Comparison of ENCODE assay signal across 1 cellular context in the genomic region with DNA sequence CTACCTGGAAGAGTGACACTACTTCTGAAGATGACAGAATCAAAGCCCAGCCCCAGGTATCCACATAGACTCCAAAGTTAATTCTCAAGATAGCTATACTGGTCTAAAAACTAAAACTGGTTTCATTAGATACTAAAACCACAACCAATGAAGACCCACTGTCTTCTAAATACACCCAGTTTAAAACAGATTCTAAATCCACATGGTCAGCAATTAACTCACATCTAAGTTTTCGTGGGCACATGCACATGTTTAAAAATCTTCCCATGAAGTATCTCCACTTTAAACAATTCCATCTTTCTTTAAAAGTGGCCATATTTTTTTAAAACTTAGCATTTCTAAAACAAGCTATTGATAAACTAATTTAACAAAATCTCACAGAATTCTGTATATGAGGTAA.
A peak's percentile ranks its signal among the peaks of the same experiment; 100 is the strongest.
TF ChIP-seq lines count a peak whose summit lies in the region.

No MANE protein-coding gene starts in this region.

TF ChIP-seq in K562, 482 proteins besides CTCF, POLR2A, EP300 and RAD21:
- TF ChIP-seq SUPT5H (IDR thresholded peaks at IDR 0.05) (no peak), MAFF (IDR thresholded peaks at IDR 0.05; ENCODE audit: low read length) (0 out of 2 replicates have a peak, but pooled peaks have one; percentile 11), ZNF316 (IDR thresholded peaks at IDR 0.05) (peak; percentile 63), C11orf30 (IDR thresholded peaks at IDR 0.05; ENCODE audit: low read depth) (peak; percentile 41), MAFG (tag; conservative IDR thresholded peaks at IDR 0.05) (0 out of 2 replicates have a peak, but pooled peaks have one; percentile 5)
- TF ChIP-seq, protein P1, sequence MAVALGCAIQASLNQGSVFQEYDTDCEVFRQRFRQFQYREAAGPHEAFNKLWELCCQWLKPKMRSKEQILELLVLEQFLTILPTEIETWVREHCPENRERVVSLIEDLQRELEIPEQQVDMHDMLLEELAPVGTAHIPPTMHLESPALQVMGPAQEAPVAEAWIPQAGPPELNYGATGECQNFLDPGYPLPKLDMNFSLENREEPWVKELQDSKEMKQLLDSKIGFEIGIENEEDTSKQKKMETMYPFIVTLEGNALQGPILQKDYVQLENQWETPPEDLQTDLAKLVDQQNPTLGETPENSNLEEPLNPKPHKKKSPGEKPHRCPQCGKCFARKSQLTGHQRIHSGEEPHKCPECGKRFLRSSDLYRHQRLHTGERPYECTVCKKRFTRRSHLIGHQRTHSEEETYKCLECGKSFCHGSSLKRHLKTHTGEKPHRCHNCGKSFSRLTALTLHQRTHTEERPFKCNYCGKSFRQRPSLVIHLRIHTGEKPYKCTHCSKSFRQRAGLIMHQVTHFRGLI (CRISPR knock-in tag; IDR thresholded peaks at IDR 0.05), result no peak
- TF ChIP-seq, protein P2, sequence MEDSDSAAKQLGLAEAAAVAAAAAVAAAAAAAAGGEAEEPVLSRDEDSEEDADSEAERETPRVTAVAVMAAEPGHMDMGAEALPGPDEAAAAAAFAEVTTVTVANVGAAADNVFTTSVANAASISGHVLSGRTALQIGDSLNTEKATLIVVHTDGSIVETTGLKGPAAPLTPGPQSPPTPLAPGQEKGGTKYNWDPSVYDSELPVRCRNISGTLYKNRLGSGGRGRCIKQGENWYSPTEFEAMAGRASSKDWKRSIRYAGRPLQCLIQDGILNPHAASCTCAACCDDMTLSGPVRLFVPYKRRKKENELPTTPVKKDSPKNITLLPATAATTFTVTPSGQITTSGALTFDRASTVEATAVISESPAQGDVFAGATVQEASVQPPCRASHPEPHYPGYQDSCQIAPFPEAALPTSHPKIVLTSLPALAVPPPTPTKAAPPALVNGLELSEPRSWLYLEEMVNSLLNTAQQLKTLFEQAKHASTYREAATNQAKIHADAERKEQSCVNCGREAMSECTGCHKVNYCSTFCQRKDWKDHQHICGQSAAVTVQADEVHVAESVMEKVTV (CRISPR knock-in tag; IDR thresholded peaks at IDR 0.05), result no peak
- TF ChIP-seq, protein P3, sequence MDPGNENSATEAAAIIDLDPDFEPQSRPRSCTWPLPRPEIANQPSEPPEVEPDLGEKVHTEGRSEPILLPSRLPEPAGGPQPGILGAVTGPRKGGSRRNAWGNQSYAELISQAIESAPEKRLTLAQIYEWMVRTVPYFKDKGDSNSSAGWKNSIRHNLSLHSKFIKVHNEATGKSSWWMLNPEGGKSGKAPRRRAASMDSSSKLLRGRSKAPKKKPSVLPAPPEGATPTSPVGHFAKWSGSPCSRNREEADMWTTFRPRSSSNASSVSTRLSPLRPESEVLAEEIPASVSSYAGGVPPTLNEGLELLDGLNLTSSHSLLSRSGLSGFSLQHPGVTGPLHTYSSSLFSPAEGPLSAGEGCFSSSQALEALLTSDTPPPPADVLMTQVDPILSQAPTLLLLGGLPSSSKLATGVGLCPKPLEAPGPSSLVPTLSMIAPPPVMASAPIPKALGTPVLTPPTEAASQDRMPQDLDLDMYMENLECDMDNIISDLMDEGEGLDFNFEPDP (CRISPR knock-in tag; IDR thresholded peaks at IDR 0.05), result no peak
TF ChIP-seq in K562: peak in this region for 4.
